Comparison of ENCODE assay signal across 2 cellular contexts in genomic region chr7:104982773-104983619, GRCh38.
TF ChIP-seq lines count a peak whose summit lies in the region.

No MANE protein-coding gene starts in this region.

TF ChIP-seq in IMR-90, 13 proteins besides CTCF, POLR2A, EP300 and RAD21 (continued from another document):
- no peak for TF ChIP-seq ELK1 (IDR thresholded peaks at IDR 0.05; ENCODE audit: borderline replicate concordance, low read depth, low read length)
- TF ChIP-seq, protein P1, sequence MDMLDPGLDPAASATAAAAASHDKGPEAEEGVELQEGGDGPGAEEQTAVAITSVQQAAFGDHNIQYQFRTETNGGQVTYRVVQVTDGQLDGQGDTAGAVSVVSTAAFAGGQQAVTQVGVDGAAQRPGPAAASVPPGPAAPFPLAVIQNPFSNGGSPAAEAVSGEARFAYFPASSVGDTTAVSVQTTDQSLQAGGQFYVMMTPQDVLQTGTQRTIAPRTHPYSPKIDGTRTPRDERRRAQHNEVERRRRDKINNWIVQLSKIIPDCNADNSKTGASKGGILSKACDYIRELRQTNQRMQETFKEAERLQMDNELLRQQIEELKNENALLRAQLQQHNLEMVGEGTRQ (IDR thresholded peaks at IDR 0.05; ENCODE audit: low read depth, low read length): no peak
- TF ChIP-seq MXI1 (IDR thresholded peaks at IDR 0.05; ENCODE audit: borderline replicate concordance, low read depth, low read length): no peak

TF ChIP-seq in WTC11, 78 proteins besides CTCF, POLR2A, EP300 and RAD21 (continued from another document):
- no peak for TF ChIP-seq RELA (CRISPR knock-in tag; IDR thresholded peaks at IDR 0.05; ENCODE audit: borderline replicate concordance)
- no peak for TF ChIP-seq ZSCAN18 (CRISPR knock-in tag; IDR thresholded peaks at IDR 0.05)
- no peak for TF ChIP-seq IRF2 (CRISPR knock-in tag; IDR thresholded peaks at IDR 0.05; ENCODE audit: borderline replicate concordance, low read depth)
- TF ChIP-seq KAT7 (CRISPR knock-in tag; IDR thresholded peaks at IDR 0.05; ENCODE audit: borderline replicate concordance): no peak
- TF ChIP-seq, protein P2, sequence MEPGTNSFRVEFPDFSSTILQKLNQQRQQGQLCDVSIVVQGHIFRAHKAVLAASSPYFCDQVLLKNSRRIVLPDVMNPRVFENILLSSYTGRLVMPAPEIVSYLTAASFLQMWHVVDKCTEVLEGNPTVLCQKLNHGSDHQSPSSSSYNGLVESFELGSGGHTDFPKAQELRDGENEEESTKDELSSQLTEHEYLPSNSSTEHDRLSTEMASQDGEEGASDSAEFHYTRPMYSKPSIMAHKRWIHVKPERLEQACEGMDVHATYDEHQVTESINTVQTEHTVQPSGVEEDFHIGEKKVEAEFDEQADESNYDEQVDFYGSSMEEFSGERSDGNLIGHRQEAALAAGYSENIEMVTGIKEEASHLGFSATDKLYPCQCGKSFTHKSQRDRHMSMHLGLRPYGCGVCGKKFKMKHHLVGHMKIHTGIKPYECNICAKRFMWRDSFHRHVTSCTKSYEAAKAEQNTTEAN (CRISPR knock-in tag; IDR thresholded peaks at IDR 0.05): no peak
- TF ChIP-seq GABPB1 (CRISPR knock-in tag; IDR thresholded peaks at IDR 0.05): no peak
- no peak for TF ChIP-seq FOXK1 (CRISPR knock-in tag; IDR thresholded peaks at IDR 0.05)
- TF ChIP-seq, protein P3, sequence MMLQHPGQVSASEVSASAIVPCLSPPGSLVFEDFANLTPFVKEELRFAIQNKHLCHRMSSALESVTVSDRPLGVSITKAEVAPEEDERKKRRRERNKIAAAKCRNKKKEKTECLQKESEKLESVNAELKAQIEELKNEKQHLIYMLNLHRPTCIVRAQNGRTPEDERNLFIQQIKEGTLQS (CRISPR knock-in tag; conservative IDR thresholded peaks at IDR 0.05): no peak
- TF ChIP-seq ZNF263 (CRISPR knock-in tag; IDR thresholded peaks at IDR 0.05; ENCODE audit: low read depth): no peak
- TF ChIP-seq ZNF532 (CRISPR knock-in tag; IDR thresholded peaks at IDR 0.05; ENCODE audit: borderline replicate concordance): no peak
- no peak for TF ChIP-seq TEAD1 (CRISPR knock-in tag; IDR thresholded peaks at IDR 0.05)
- no peak for TF ChIP-seq E2F1 (CRISPR knock-in tag; IDR thresholded peaks at IDR 0.05)
- no peak for TF ChIP-seq PRDM15 (CRISPR knock-in tag; IDR thresholded peaks at IDR 0.05)
TF ChIP-seq in WTC11: peak in this region for 0.
